Comparison of ENCODE assay signal across 20 cellular contexts in genomic region chr6:158255974-158256601, GRCh38. TPM values are rescaled to one million over a fixed set of nuclear protein-coding genes. Genes with fewer than 3 reads are reported as not detected.
DNase-seq lines count a peak whose midpoint lies in the region; ATAC-seq and TF ChIP-seq lines count a peak whose summit lies in the region.
"Had no signal": no experiment of that assay in that cellular context is flagged by ENCODE, and none has a peak within 500 bp of the region (broad histone marks: within the 10 kb centered on the region; RNA-seq: fewer than 3 reads in every experiment).

No MANE protein-coding gene starts in this region.

- TF ChIP-seq POLR2A in adrenal gland (IDR thresholded peaks at IDR 0.05): no peak

- H3K27ac Mint-ChIP-seq in activated naive CD4-positive, alpha-beta T cell treated with anti-CD3 and anti-CD28 coated beads, Interleukin-2, amount 10 ng/mL, durations not matched to agents 7 days and 5 days: peak overlapping the region; percentile 72
- H3K27ac Mint-ChIP-seq in glutamatergic neuron (ENCODE audit: unreplicated experiment): peak overlapping the region; percentile 86
- peak overlapping the region; percentile 31 for H3K27ac Mint-ChIP-seq in stimulated activated naive B cell treated with anti-CD40 and anti-IgM and Interleukin-4, amounts not matched to agents 10 μg/mL and 1 μg/mL and 100 μg/mL, for 72 hours
- H3K27ac Mint-ChIP-seq: activated CD4-positive, alpha-beta T cell treated with anti-CD3 and anti-CD28 coated beads, Interleukin-2, amount 10 ng/mL, durations not matched to agents 24 days and 14 days had no signal

- H3K4me1 ChIP-seq in adrenal gland (replicated peaks in 1 of 2): no peaks in the 10 kb centered on the region

- H3K4me1 Mint-ChIP-seq in activated naive CD4-positive, alpha-beta T cell treated with anti-CD3 and anti-CD28 coated beads, Interleukin-2, amount 10 ng/mL, durations not matched to agents 7 days and 5 days: peaks cover 34% of the 10 kb centered on the region
- peaks cover 42% of the 10 kb centered on the region for H3K4me1 Mint-ChIP-seq in glutamatergic neuron (ENCODE audit: low read depth, unreplicated experiment)
- H3K4me1 Mint-ChIP-seq in stimulated activated naive B cell treated with anti-CD40 and anti-IgM and Interleukin-4, amounts not matched to agents 10 μg/mL and 1 μg/mL and 100 μg/mL, for 72 hours: peaks cover 31 to 54% of the 10 kb centered on the region in 2 donors

- no peak for TF ChIP-seq CTCF in glutamatergic neuron (IDR thresholded peaks at IDR 0.05; ENCODE audit: partially characterized antibody, unreplicated experiment)
- no peak for TF ChIP-seq CTCF in adrenal gland (IDR thresholded peaks at IDR 0.05)

- H3K27ac ChIP-seq in adrenal gland: no peak overlapping the region
- H3K27ac ChIP-seq: body of pancreas, spleen had no signal

- ATAC-seq in stimulated activated naive B cell treated with anti-CD40 and anti-IgM and Interleukin-4, amounts not matched to agents 10 μg/mL and 1 μg/mL and 100 μg/mL, for 72 hours (replicated peaks): no peak
- ATAC-seq: activated naive CD4-positive, alpha-beta T cell treated with anti-CD3 and anti-CD28 coated beads, Interleukin-2, amount 50 U/mL, for 72 hours; body of pancreas; left colon had no signal

- DNase-seq in activated naive CD4-positive, alpha-beta T cell treated with anti-CD3 and anti-CD28 coated beads, Interleukin-2, amount 10 ng/mL, durations not matched to agents 7 days and 5 days: no peak
- DNase-seq in activated naive CD4-positive, alpha-beta T cell treated with anti-CD3 and anti-CD28 coated beads, Interleukin-2, amount 50 U/mL, for 16 hours: no peak
- DNase-seq in NCI-H69 (lab: John Stamatoyannopoulos, UW) (peak; percentile 43), glutamatergic neuron (no peak), adrenal gland (no peak), HPDE6-E6E7 (ENCODE audit: extremely low spot score) (no peak), middle frontal gyrus (ENCODE audit: extremely low spot score, low spot score) (no peak)
- DNase-seq in stimulated activated naive B cell treated with anti-CD40 and anti-IgM and Interleukin-4, amounts not matched to agents 10 μg/mL and 1 μg/mL and 100 μg/mL, for 72 hours: no peak
- DNase-seq: ACHN; activated CD4-positive, alpha-beta T cell treated with anti-CD3 and anti-CD28 coated beads, Interleukin-2, amount 10 ng/mL, durations not matched to agents 24 days and 14 days; activated CD8-positive, alpha-beta memory T cell treated with anti-CD3 and anti-CD28 coated beads, Interleukin-2, amount 50 U/mL, for 48 hours; cortex of kidney; left colon; NCI-H1436; NCI-H526; spleen; stimulated activated CD4-positive, alpha-beta T cell treated with anti-CD3 and anti-CD28 coated beads, Interleukin-4, amount 100 ng/mL, for 24 hours had no signal

- H3K9me3 ChIP-seq in adrenal gland (replicated peaks in 1 of 3): no peaks in the 10 kb centered on the region
- H3K9me3 ChIP-seq: body of pancreas, spleen had no signal

- intact Hi-C loops in adrenal gland (cut with DNase I): no loop called here

- H3K27me3 Mint-ChIP-seq in activated naive CD4-positive, alpha-beta T cell treated with anti-CD3 and anti-CD28 coated beads, Interleukin-2, amount 10 ng/mL, durations not matched to agents 7 days and 5 days: no peaks in the 10 kb centered on the region
- peaks cover 4% of the 10 kb centered on the region for H3K27me3 Mint-ChIP-seq in glutamatergic neuron (ENCODE audit: unreplicated experiment)
- no peaks in the 10 kb centered on the region for H3K27me3 Mint-ChIP-seq in stimulated activated naive B cell treated with anti-CD40 and anti-IgM and Interleukin-4, amounts not matched to agents 10 μg/mL and 1 μg/mL and 100 μg/mL, for 72 hours
- H3K27me3 Mint-ChIP-seq: activated CD4-positive, alpha-beta T cell treated with anti-CD3 and anti-CD28 coated beads, Interleukin-2, amount 10 ng/mL, durations not matched to agents 24 days and 14 days had no signal

- CTCF ChIA-PET in activated naive CD4-positive, alpha-beta T cell treated with anti-CD3 and anti-CD28 coated beads, Interleukin-2, amount 10 ng/mL, durations not matched to agents 7 days and 5 days (lab: Charles Lee): no interaction called here

- H3K4me3 ChIP-seq in adrenal gland: no peak overlapping the region
- H3K4me3 ChIP-seq: body of pancreas, spleen had no signal

- WGBS in adrenal gland, 4 donors: 93 to 99% (median 96%) methylated on average over 5 of the region's 5 CpGs

- no peaks in the 10 kb centered on the region for H3K9me3 Mint-ChIP-seq in activated naive CD4-positive, alpha-beta T cell treated with anti-CD3 and anti-CD28 coated beads, Interleukin-2, amount 10 ng/mL, durations not matched to agents 7 days and 5 days
- H3K9me3 Mint-ChIP-seq in glutamatergic neuron (ENCODE audit: unreplicated experiment): peaks cover 3% of the 10 kb centered on the region
- peaks cover 0 to 3% of the 10 kb centered on the region in 2 donors for H3K9me3 Mint-ChIP-seq in stimulated activated naive B cell treated with anti-CD40 and anti-IgM and Interleukin-4, amounts not matched to agents 10 μg/mL and 1 μg/mL and 100 μg/mL, for 72 hours
- H3K9me3 Mint-ChIP-seq: activated CD4-positive, alpha-beta T cell treated with anti-CD3 and anti-CD28 coated beads, Interleukin-2, amount 10 ng/mL, durations not matched to agents 24 days and 14 days; activated naive CD4-positive, alpha-beta T cell treated with anti-CD3 and anti-CD28 coated beads, Interleukin-2, amount 50 U/mL, for 72 hours; mesothelial cell of epicardium had no signal

- no peaks in the 10 kb centered on the region for H3K36me3 ChIP-seq in adrenal gland (replicated peaks in 1 of 2)
- H3K36me3 ChIP-seq: spleen had no signal

- peaks cover 21% of the 10 kb centered on the region for H3K36me3 Mint-ChIP-seq in activated naive CD4-positive, alpha-beta T cell treated with anti-CD3 and anti-CD28 coated beads, Interleukin-2, amount 10 ng/mL, durations not matched to agents 7 days and 5 days
- peaks cover 4% of the 10 kb centered on the region for H3K36me3 Mint-ChIP-seq in glutamatergic neuron (ENCODE audit: unreplicated experiment)
- peaks cover 9 to 23% of the 10 kb centered on the region in 2 donors for H3K36me3 Mint-ChIP-seq in stimulated activated naive B cell treated with anti-CD40 and anti-IgM and Interleukin-4, amounts not matched to agents 10 μg/mL and 1 μg/mL and 100 μg/mL, for 72 hours

- no peaks in the 10 kb centered on the region for H3K27me3 ChIP-seq in adrenal gland
- H3K27me3 ChIP-seq: body of pancreas, spleen had no signal

- H3K4me3 Mint-ChIP-seq in activated naive CD4-positive, alpha-beta T cell treated with anti-CD3 and anti-CD28 coated beads, Interleukin-2, amount 10 ng/mL, durations not matched to agents 7 days and 5 days: no peak overlapping the region
- no peak overlapping the region for H3K4me3 Mint-ChIP-seq in glutamatergic neuron (ENCODE audit: unreplicated experiment)
- no peak overlapping the region for H3K4me3 Mint-ChIP-seq in stimulated activated naive B cell treated with anti-CD40 and anti-IgM and Interleukin-4, amounts not matched to agents 10 μg/mL and 1 μg/mL and 100 μg/mL, for 72 hours
- H3K4me3 Mint-ChIP-seq: activated CD4-positive, alpha-beta T cell treated with anti-CD3 and anti-CD28 coated beads, Interleukin-2, amount 10 ng/mL, durations not matched to agents 24 days and 14 days; mesothelial cell of epicardium had no signal

RNA-seq across cellular contexts. Expression of gene TULP4, which starts 56.2 kb away (rescaled TPM):
- 406 TPM for total RNA-seq in glutamatergic neuron (ENCODE audit: unreplicated experiment)
- total RNA-seq in adrenal gland: 10 to 100 TPM; 22.5 to 89.6 (median 63.1) TPM
- 1 to 10 TPM; 1.9 to 9.0 (median 7.9) TPM for polyA plus RNA-seq in adrenal gland

Comparison
In these comparisons a context has a peak if more than half of its experiments do, and no peak if none do; other contexts are left out.
1. H3K27ac Mint-ChIP-seq: peak in every context shown above with its lines; median percentile 86 in glutamatergic neuron; 72 in activated naive CD4-positive, alpha-beta T cell treated with anti-CD3 and anti-CD28 coated beads, Interleukin-2, amount 10 ng/mL, durations not matched to agents 7 days and 5 days; 31 in stimulated activated naive B cell treated with anti-CD40 and anti-IgM and Interleukin-4, amounts not matched to agents 10 μg/mL and 1 μg/mL and 100 μg/mL, for 72 hours.